21 cellular contexts compared by ENCODE assay signal in genomic region chr2:167803449-167803988, GRCh38.
DNase-seq lines count a peak whose midpoint lies in the region; ATAC-seq, FAIRE-seq and TF ChIP-seq lines count a peak whose summit lies in the region.
"Had no signal": no experiment of that assay in that cellular context is flagged by ENCODE, and none has a peak within 500 bp of the region (broad histone marks: within the 10 kb centered on the region; RNA-seq: fewer than 3 reads in every experiment).

No MANE protein-coding gene starts in this region.

- 74% methylated on average over 8 of the region's 8 CpGs for WGBS in HepG2 (ENCODE audit: low lambda C conversion rate)
- WGBS in right lobe of liver (ENCODE audit: insufficient coverage, low coverage, low lambda C conversion rate, missing lambda C conversion rate): 77% methylated on average over 8 of the region's 8 CpGs

- H3K4me2 ChIP-seq in HepG2 (ENCODE audit: low read depth, low read length): no peak overlapping the region
- H3K4me2 ChIP-seq: A549; BLaER1 treated with 17β-estradiol and CSF1 and Interleukin-3, amounts not matched to agents 10 nM and 100 nM had no signal

- H3K27ac ChIP-seq in HepG2 (ENCODE audit: extremely low read length, insufficient read depth, low read length): no peak overlapping the region
- no peak overlapping the region for H3K27ac ChIP-seq in right lobe of liver
- peak overlapping the region; percentile 25; the same call in 1 of the 2 replicates for H3K27ac ChIP-seq in VCaP
- H3K27ac ChIP-seq: 22Rv1; A549; BLaER1 treated with 17β-estradiol and CSF1 and Interleukin-3, amounts not matched to agents 10 nM and 100 nM; C4-2B had no signal

- TF ChIP-seq RAD21 in HepG2 (CRISPR knock-in tag; IDR thresholded peaks at IDR 0.05): no peak

- no TSS peak for BruUV-seq in HepG2 (replicated peaks; lab: Mats Ljungman, UMichigan)

- H2AFZ ChIP-seq in HepG2 (ENCODE audit: low read length): no peak overlapping the region

- H3K36me3 ChIP-seq in HepG2 (replicated peaks in 1 of 2; ENCODE audit: control insufficient read depth in 1 of 2, insufficient read depth in 2 of 2, low read length in 2 of 2): no peaks in the 10 kb centered on the region
- no peaks in the 10 kb centered on the region for H3K36me3 ChIP-seq in right lobe of liver
- H3K36me3 ChIP-seq: BLaER1 treated with 17β-estradiol and CSF1 and Interleukin-3, amounts not matched to agents 10 nM and 100 nM had no signal

- ATAC-seq in HepG2 (no peak), right lobe of liver (no peak)
- ATAC-seq: A549; CD8-positive, alpha-beta T cell; GM12878 had no signal

- no peak for FAIRE-seq in HepG2 (lab: Jason Lieb, UNC)
- FAIRE-seq: A549, D721Med, GM12878, GM19239 had no signal

- TF ChIP-seq CTCF in HepG2 (CRISPR knock-in tag; IDR thresholded peaks at IDR 0.05) (no peak), right lobe of liver (IDR thresholded peaks at IDR 0.05) (no peak), VCaP (conservative IDR thresholded peaks at IDR 0.05) (no peak)

- TF ChIP-seq EP300 in HepG2 (IDR thresholded peaks at IDR 0.05; ENCODE audit: low read depth in 2 of 2, low read length in 2 of 2): no peak
- no peak for TF ChIP-seq EP300 in HepG2 (CRISPR knock-in tag; IDR thresholded peaks at IDR 0.05; ENCODE audit: borderline replicate concordance)

- H3K9me3 ChIP-seq in HepG2 (ENCODE audit: low read length): no peaks in the 10 kb centered on the region
- H3K9me3 ChIP-seq in right lobe of liver: no peaks in the 10 kb centered on the region
- H3K9me3 ChIP-seq: A549, Caco-2 had no signal

- H3K4me1 ChIP-seq in HepG2 (ENCODE audit: insufficient read depth, low read length): peaks cover 7% of the 10 kb centered on the region; the same call in 1 of the 2 replicates
- H3K4me1 ChIP-seq in right lobe of liver: no peaks in the 10 kb centered on the region
- H3K4me1 ChIP-seq: A549; BLaER1 treated with 17β-estradiol and CSF1 and Interleukin-3, amounts not matched to agents 10 nM and 100 nM; Caco-2 had no signal

- intact Hi-C loops in HepG2 (cut with micrococcal nuclease; ENCODE audit: unreplicated experiment) (no loop called here), right lobe of liver (cut with DNase I) (no loop called here)

- in situ Hi-C loops in HepG2 (cut with HindIII; ENCODE audit: extremely low pct_ligation_motif_present, low pct_unique_long_range_greater_than_20kb): no loop called here

- H3K27me3 ChIP-seq in HepG2 (ENCODE audit: control insufficient read depth in 1 of 2, insufficient read depth in 2 of 2, low read length in 2 of 2): no peaks in the 10 kb centered on the region
- no peaks in the 10 kb centered on the region for H3K27me3 ChIP-seq in right lobe of liver
- H3K27me3 ChIP-seq: BLaER1 treated with 17β-estradiol and CSF1 and Interleukin-3, amounts not matched to agents 10 nM and 100 nM had no signal

- CTCF ChIA-PET in HepG2 (lab: Yijun Ruan, JAX; ENCODE audit: low intra/inter-chr PET ratio, low total read pairs): no interaction called here

- no peak for TF ChIP-seq POLR2A in HepG2 (IDR thresholded peaks at IDR 0.05; ENCODE audit: insufficient read depth in 1 of 2, low read depth in 2 of 2, low read length in 2 of 2)
- TF ChIP-seq POLR2A in right lobe of liver (IDR thresholded peaks at IDR 0.05): no peak

- H4K20me1 ChIP-seq in HepG2 (ENCODE audit: insufficient read depth, low read length): no peaks in the 10 kb centered on the region
- H4K20me1 ChIP-seq: BLaER1 treated with 17β-estradiol and CSF1 and Interleukin-3, amounts not matched to agents 10 nM and 100 nM had no signal

- no peak overlapping the region for H3K9ac ChIP-seq in HepG2 (ENCODE audit: insufficient read depth, low read depth, low read length)
- H3K9ac ChIP-seq: BLaER1 treated with 17β-estradiol and CSF1 and Interleukin-3, amounts not matched to agents 10 nM and 100 nM had no signal

- POLR2A ChIA-PET in HepG2 (lab: Yijun Ruan, JAX): no interaction called here

- no peak overlapping the region for H3K4me3 ChIP-seq in HepG2 (replicated peaks in 1 of 3; ENCODE audit: insufficient read depth in 1 of 3, low read depth in 2 of 3, low read length in 3 of 3)
- no peak overlapping the region for H3K4me3 ChIP-seq in right lobe of liver
- H3K4me3 ChIP-seq: A549; BLaER1 treated with 17β-estradiol and CSF1 and Interleukin-3, amounts not matched to agents 10 nM and 100 nM; GM12878 had no signal

- DNase-seq in HepG2 (ENCODE audit: low spot score) (no peak), right lobe of liver (no peak), cerebellum (ENCODE audit: low spot score) (peak; percentile 10)
- no peak for DNase-seq in effector CD4-positive, alpha-beta T cell
- DNase-seq in activated effector memory CD4-positive, alpha-beta T cell treated with anti-CD3 and anti-CD28 coated beads, Interleukin-2, amount 50 U/mL, for 16 hours: no peak
- DNase-seq in activated CD4-positive, CD25-positive, alpha-beta regulatory T cell treated with anti-CD3 and anti-CD28 coated beads, Interleukin-2, amount 50 U/mL, for 72 hours: no peak
- DNase-seq: AML-193; Caco-2; Calu3; CD4-positive, alpha-beta T cell; CD8-positive, alpha-beta T cell; DMS79 treated with DMSO at 0.1 percent for 48 hours; GDM1 had no signal

- no peaks in the 10 kb centered on the region for H3K79me2 ChIP-seq in HepG2 (ENCODE audit: insufficient read depth, low read length)

TF ChIP-seq in HepG2, 621 proteins besides CTCF, POLR2A, EP300 and RAD21:
- no peak for TF ChIP-seq ZNF460 (CRISPR knock-in tag; IDR thresholded peaks at IDR 0.05; ENCODE audit: borderline replicate concordance)
- TF ChIP-seq CEBPB (IDR thresholded peaks at IDR 0.05; ENCODE audit: borderline replicate concordance, low read depth, low read length): peak; percentile 34; the same call in 1 of the 2 replicates
- TF ChIP-seq, protein P1, sequence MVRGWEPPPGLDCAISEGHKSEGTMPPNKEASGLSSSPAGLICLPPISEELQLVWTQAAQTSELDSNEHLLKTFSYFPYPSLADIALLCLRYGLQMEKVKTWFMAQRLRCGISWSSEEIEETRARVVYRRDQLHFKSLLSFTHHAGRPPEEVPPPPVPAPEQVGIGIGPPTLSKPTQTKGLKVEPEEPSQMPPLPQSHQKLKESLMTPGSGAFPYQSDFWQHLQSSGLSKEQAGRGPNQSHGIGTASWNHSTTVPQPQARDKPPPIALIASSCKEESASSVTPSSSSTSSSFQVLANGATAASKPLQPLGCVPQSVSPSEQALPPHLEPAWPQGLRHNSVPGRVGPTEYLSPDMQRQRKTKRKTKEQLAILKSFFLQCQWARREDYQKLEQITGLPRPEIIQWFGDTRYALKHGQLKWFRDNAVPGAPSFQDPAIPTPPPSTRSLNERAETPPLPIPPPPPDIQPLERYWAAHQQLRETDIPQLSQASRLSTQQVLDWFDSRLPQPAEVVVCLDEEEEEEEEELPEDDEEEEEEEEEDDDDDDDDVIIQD (CRISPR knock-in tag; IDR thresholded peaks at IDR 0.05; ENCODE audit: low read depth): no peak
- no peak for TF ChIP-seq MED13 (CRISPR knock-in tag; IDR thresholded peaks at IDR 0.05)
- no peak for TF ChIP-seq FOXM1 (CRISPR knock-in tag; IDR thresholded peaks at IDR 0.05)
